Comparison of ENCODE assay signal across 19 cellular contexts in genomic region chr10:36089790-36090391, GRCh38.
"Had no signal": no experiment of that assay in that cellular context is flagged by ENCODE, and none has a peak within 500 bp of the region (broad histone marks: within the 10 kb centered on the region; RNA-seq: fewer than 3 reads in every experiment).

No MANE protein-coding gene starts in this region.

- DNase-seq: activated CD4-positive, alpha-beta T cell treated with anti-CD3 and anti-CD28 coated beads for 1 hour; activated CD4-positive, alpha-beta T cell treated with anti-CD3 and anti-CD28 coated beads, Interleukin-2, amount 50 U/mL, for 1 hour; activated CD8-positive, alpha-beta T cell treated with anti-CD3 and anti-CD28 coated beads, Interleukin-2, amount 10 ng/mL, durations not matched to agents 7 days and 5 days; activated gamma-delta T cell; anterior cingulate cortex; effector memory CD4-positive, alpha-beta T cell; foreskin melanocyte; glutamatergic neuron; hypothalamus; mesenchymal stem cell; mucosa of descending colon; nucleus accumbens; sigmoid colon; stimulated activated CD4-positive, alpha-beta T cell treated with anti-CD3 and anti-CD28 coated beads, Interleukin-2, amount 100 ng/mL, for 48 hours; stimulated activated CD8-positive, alpha-beta memory T cell treated with anti-CD3 and anti-CD28 coated beads, Interleukin-4, amount 100 ng/mL, for 48 hours; stimulated activated naive B cell treated with anti-CD40 and anti-IgM and Interleukin-4, amounts not matched to agents 10 μg/mL and 1 μg/mL and 100 μg/mL, for 72 hours; T-helper 9 cell; transverse colon had no signal

- H3K27me3 ChIP-seq: sigmoid colon, transverse colon had no signal

- H3K36me3 ChIP-seq: sigmoid colon, transverse colon had no signal

- H3K9me3 ChIP-seq: mucosa of descending colon, sigmoid colon, transverse colon had no signal

- H3K4me3 ChIP-seq: mucosa of descending colon, sigmoid colon, transverse colon had no signal

- H3K27ac ChIP-seq: sigmoid colon, transverse colon had no signal

- H3K4me1 ChIP-seq: transverse colon had no signal

- ATAC-seq: activated CD8-positive, alpha-beta T cell treated with anti-CD3 and anti-CD28 coated beads, Interleukin-2, amount 10 ng/mL, durations not matched to agents 7 days and 5 days; esophagus mucosa; mucosa of descending colon; stimulated activated naive B cell treated with anti-CD40 and anti-IgM and Interleukin-4, amounts not matched to agents 10 μg/mL and 1 μg/mL and 100 μg/mL, for 72 hours had no signal
